Comparison of ENCODE assay signal across 8 cellular contexts in genomic region chr7:75993689-75994387, GRCh38. TPM values are rescaled to one million over a fixed set of nuclear protein-coding genes. Genes with fewer than 3 reads are reported as not detected.
DNase-seq lines count a peak whose midpoint lies in the region; ATAC-seq and TF ChIP-seq lines count a peak whose summit lies in the region.

No MANE protein-coding gene starts in this region.

- H3K27ac Mint-ChIP-seq in stimulated activated effector memory CD8-positive, alpha-beta T cell treated with anti-CD3 and anti-CD28 coated beads, Interleukin-12 subunit alpha, Interleukin-12 subunit beta, amount 100 ng/mL, for 72 hours, result peak overlapping the region; percentile 65

- H3K4me3 ChIP-seq in RWPE2 (ENCODE audit: severe bottlenecking), result peak overlapping the region; percentile 65
- H3K4me3 ChIP-seq in coronary artery, result peak overlapping the region; percentile 95

- peak; percentile 12 for ATAC-seq in HG03045 (IDR thresholded peaks at IDR 0.05; ENCODE audit: unreplicated experiment)
- ATAC-seq in RWPE2 (ENCODE audit: low read depth), result peak; percentile 48
- ATAC-seq in stimulated activated effector memory CD8-positive, alpha-beta T cell treated with anti-CD3 and anti-CD28 coated beads, Interleukin-12 subunit alpha, Interleukin-12 subunit beta, amount 100 ng/mL, for 72 hours, result peak; percentile 41

- no peaks in the 10 kb centered on the region for H3K9me3 Mint-ChIP-seq in stimulated activated effector memory CD8-positive, alpha-beta T cell treated with anti-CD3 and anti-CD28 coated beads, Interleukin-12 subunit alpha, Interleukin-12 subunit beta, amount 100 ng/mL, for 72 hours

- H3K27me3 ChIP-seq in RWPE2 (ENCODE audit: insufficient read depth, poor library complexity, severe bottlenecking), result no peaks in the 10 kb centered on the region

- no peaks in the 10 kb centered on the region for H3K4me1 ChIP-seq in RWPE2 (ENCODE audit: insufficient read depth, poor library complexity, severe bottlenecking)

- peak; percentile 54 for DNase-seq in A172 (ENCODE audit: low spot score)
- DNase-seq in GM10266 (ENCODE audit: extremely low spot score), result peak; percentile 72
- DNase-seq in RWPE2 (ENCODE audit: low spot score), result peak; percentile 44
- DNase-seq in coronary artery (ENCODE audit: low spot score), result peak; percentile 96
- DNase-seq in kidney tubule cell (ENCODE audit: low spot score), result peak; percentile 44
- DNase-seq in stimulated activated effector memory CD8-positive, alpha-beta T cell treated with anti-CD3 and anti-CD28 coated beads, Interleukin-12 subunit alpha, Interleukin-12 subunit beta, amount 100 ng/mL, for 72 hours (ENCODE audit: low spot score in 2 of 2), result peak in 1 of 2 donors; percentile 68
- DNase-seq in NCI-H2171 (lab: John Stamatoyannopoulos, UW), result no peak

- H3K4me1 Mint-ChIP-seq in stimulated activated effector memory CD8-positive, alpha-beta T cell treated with anti-CD3 and anti-CD28 coated beads, Interleukin-12 subunit alpha, Interleukin-12 subunit beta, amount 100 ng/mL, for 72 hours, result peaks cover 41% of the 10 kb centered on the region

- peak overlapping the region; percentile 20 for H3K27ac ChIP-seq in RWPE2 (ENCODE audit: poor library complexity, severe bottlenecking)
- peak overlapping the region; percentile 99 for H3K27ac ChIP-seq in coronary artery

- peaks cover 13% of the 10 kb centered on the region for H3K36me3 Mint-ChIP-seq in stimulated activated effector memory CD8-positive, alpha-beta T cell treated with anti-CD3 and anti-CD28 coated beads, Interleukin-12 subunit alpha, Interleukin-12 subunit beta, amount 100 ng/mL, for 72 hours

- no peak for TF ChIP-seq CTCF in GM10266 (IDR thresholded peaks at IDR 0.05; ENCODE audit: control insufficient read depth, insufficient read depth, low read depth, missing control alignments)
- no peak for TF ChIP-seq CTCF in RWPE2 (IDR thresholded peaks at IDR 0.05; ENCODE audit: poor library complexity, severe bottlenecking)
- TF ChIP-seq CTCF in coronary artery (IDR thresholded peaks at IDR 0.05), result no peak

- H3K9me3 ChIP-seq in RWPE2 (ENCODE audit: severe bottlenecking), result no peaks in the 10 kb centered on the region

- H3K4me3 Mint-ChIP-seq in stimulated activated effector memory CD8-positive, alpha-beta T cell treated with anti-CD3 and anti-CD28 coated beads, Interleukin-12 subunit alpha, Interleukin-12 subunit beta, amount 100 ng/mL, for 72 hours, result peak overlapping the region; percentile 70

- peaks cover 9% of the 10 kb centered on the region; the same call in 1 of the 2 replicates for H3K36me3 ChIP-seq in RWPE2 (ENCODE audit: low read depth)

RNA-seq across cellular contexts. Expression of gene TMEM120A, which starts 0.6 kb away (rescaled TPM):
- total RNA-seq in A172 (2014; rRNA removed; shearing (Covaris generic)), result 13.6 and 26.5 TPM in 2 replicates

RNA-seq across cellular contexts. Expression of gene STYXL1, which starts 54.0 kb away (rescaled TPM):
- 52.3 and 84.7 TPM in 2 replicates for total RNA-seq in A172 (2014; rRNA removed; shearing (Covaris generic))

RNA-seq across cellular contexts. Expression of gene MDH2, which starts 54.1 kb away (rescaled TPM):
- total RNA-seq in A172 (2014; rRNA removed; shearing (Covaris generic)), result 92.9 and 121 TPM in 2 replicates
